ENCODE assay signal across 26 cellular contexts in the genomic region with DNA sequence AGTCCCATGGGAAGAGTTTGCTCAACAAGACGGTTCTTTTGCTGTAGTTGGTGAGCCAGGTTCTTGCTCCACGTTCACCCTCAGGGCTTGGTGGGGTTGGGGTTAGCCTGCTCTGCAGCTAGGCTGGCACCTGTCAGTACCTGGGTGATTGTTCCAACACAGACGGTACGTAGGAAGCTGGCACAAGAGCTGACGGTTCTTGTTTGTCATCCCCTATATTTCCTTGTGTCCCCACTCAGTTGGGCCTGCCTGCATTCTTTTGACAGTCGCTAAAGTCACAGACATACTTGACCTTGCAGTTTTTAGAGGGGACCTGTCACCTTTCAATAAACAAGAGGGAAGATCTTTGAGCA. TPM values are rescaled to one million over a fixed set of nuclear protein-coding genes. Genes with fewer than 3 reads are reported as not detected.
DNase-seq lines count a peak whose midpoint lies in the region; ATAC-seq and TF ChIP-seq lines count a peak whose summit lies in the region.
"Had no signal": no experiment of that assay in that cellular context is flagged by ENCODE, and none has a peak within 500 bp of the region (broad histone marks: within the 10 kb centered on the region; RNA-seq: fewer than 3 reads in every experiment).

No MANE protein-coding gene starts in this region.

- peak overlapping the region; percentile 62 for H3K27ac ChIP-seq in OCI-LY1 (ENCODE audit: low read depth, low read length, poor library complexity, severe bottlenecking)
- no peak overlapping the region for H3K27ac ChIP-seq in esophagus muscularis mucosa (replicated peaks in 1 of 4)
- H3K27ac ChIP-seq: 22Rv1, BLaER1, SJSA1 had no signal

- H2AFZ ChIP-seq in OCI-LY1 (ENCODE audit: low read length), result no peak overlapping the region

- no peak for TF ChIP-seq POLR2A in esophagus muscularis mucosa (IDR thresholded peaks at IDR 0.05; ENCODE audit: low read depth)

- H3K79me2 ChIP-seq in OCI-LY1 (ENCODE audit: insufficient read depth, low read length), result no peaks in the 10 kb centered on the region

- ATAC-seq in stimulated activated memory B cell treated with anti-CD40 and anti-IgM and Interleukin-4, amounts not matched to agents 10 μg/mL and 1 μg/mL and 100 μg/mL, for 72 hours, result no peak
- ATAC-seq in activated T-cell treated with anti-CD3 and anti-CD28 coated beads, Interleukin-2, amount 50 U/mL, for 72 hours (replicated peaks in 1 of 2), result no peak

- POLR2A ChIA-PET in MCF 10A (lab: Yijun Ruan, JAX), result interaction anchor here (3.8 to 7.3 kb wide), 4 partner anchors 41 to 96 kb away, joined by 25 to 45 read pairs (median 34); a partner anchor contains a TSS

- no peak for TF ChIP-seq CTCF in MCF 10A (IDR thresholded peaks at IDR 0.05; ENCODE audit: unreplicated experiment)
- no peak for TF ChIP-seq CTCF in OCI-LY1 (IDR thresholded peaks at IDR 0.05; ENCODE audit: low read length)
- TF ChIP-seq CTCF in esophagus muscularis mucosa (IDR thresholded peaks at IDR 0.05), result no peak

- BruUV-seq in MCF 10A (replicated peaks; lab: Mats Ljungman, UMichigan), result no TSS peak

- H3K27me3 Mint-ChIP-seq in MCF 10A (ENCODE audit: insufficient read depth, unreplicated experiment), result peaks cover 7% of the 10 kb centered on the region
- H3K27me3 Mint-ChIP-seq in stimulated activated memory B cell treated with anti-CD40 and anti-IgM and Interleukin-4, amounts not matched to agents 10 μg/mL and 1 μg/mL and 100 μg/mL, for 72 hours, result no peaks in the 10 kb centered on the region
- H3K27me3 Mint-ChIP-seq in activated T-cell treated with anti-CD3 and anti-CD28 coated beads, Interleukin-2, amount 50 U/mL, for 72 hours (ENCODE audit: low read depth), result peaks cover 25% of the 10 kb centered on the region

- H3K9me3 Mint-ChIP-seq in MCF 10A (ENCODE audit: unreplicated experiment), result no peaks in the 10 kb centered on the region
- peaks cover 3% of the 10 kb centered on the region for H3K9me3 Mint-ChIP-seq in stimulated activated memory B cell treated with anti-CD40 and anti-IgM and Interleukin-4, amounts not matched to agents 10 μg/mL and 1 μg/mL and 100 μg/mL, for 72 hours
- no peaks in the 10 kb centered on the region for H3K9me3 Mint-ChIP-seq in activated T-cell treated with anti-CD3 and anti-CD28 coated beads, Interleukin-2, amount 50 U/mL, for 72 hours
- H3K9me3 Mint-ChIP-seq: CD4-positive, CD25-positive, alpha-beta regulatory T cell had no signal

- no peaks in the 10 kb centered on the region for H3K9me2 ChIP-seq in OCI-LY1 (ENCODE audit: low read depth, low read length)

- no peak overlapping the region for H3K4me3 Mint-ChIP-seq in MCF 10A (ENCODE audit: unreplicated experiment)
- no peak overlapping the region for H3K4me3 Mint-ChIP-seq in stimulated activated memory B cell treated with anti-CD40 and anti-IgM and Interleukin-4, amounts not matched to agents 10 μg/mL and 1 μg/mL and 100 μg/mL, for 72 hours
- H3K4me3 Mint-ChIP-seq in activated T-cell treated with anti-CD3 and anti-CD28 coated beads, Interleukin-2, amount 50 U/mL, for 72 hours, result no peak overlapping the region
- H3K4me3 Mint-ChIP-seq: CD4-positive, CD25-positive, alpha-beta regulatory T cell had no signal

- no peaks in the 10 kb centered on the region for H3F3A ChIP-seq in OCI-LY1 (ENCODE audit: insufficient read depth, low read length)

- no peaks in the 10 kb centered on the region for H3K27me3 ChIP-seq in OCI-LY1 (ENCODE audit: insufficient read depth, low read length)
- H3K27me3 ChIP-seq in esophagus muscularis mucosa, result no peaks in the 10 kb centered on the region
- H3K27me3 ChIP-seq: BLaER1 had no signal

- in situ Hi-C loops in T47D (cut with HindIII; ENCODE audit: low pct_unique_long_range_greater_than_20kb, low sequenced_read_pairs), result no loop called here

- H3K4me1 ChIP-seq in OCI-LY1 (ENCODE audit: insufficient read depth, low read length, severe bottlenecking) (peaks cover 52% of the 10 kb centered on the region), esophagus muscularis mucosa (peaks cover 8 to 15% (median 15%) of the 10 kb centered on the region in 4 donors)
- H3K4me1 ChIP-seq: SJSA1 had no signal

- TF ChIP-seq EP300 in esophagus muscularis mucosa (IDR thresholded peaks at IDR 0.05), result no peak

- H3K36me3 ChIP-seq in OCI-LY1 (ENCODE audit: insufficient read depth, low read length), result no peaks in the 10 kb centered on the region
- H3K36me3 ChIP-seq in esophagus muscularis mucosa, result no peaks in the 10 kb centered on the region
- H3K36me3 ChIP-seq: BLaER1, SJSA1 had no signal

- H3K4me3 ChIP-seq in OCI-LY1 (ENCODE audit: low read depth, low read length, poor library complexity, severe bottlenecking), result no peak overlapping the region
- H3K4me3 ChIP-seq in esophagus muscularis mucosa, result no peak overlapping the region
- H3K4me3 ChIP-seq: BLaER1, SJSA1 had no signal

- peak; percentile 13 to 76 for DNase-seq in T47D (ENCODE audit: low read depth in 1 of 2, low spot score in 1 of 2)
- no peak for DNase-seq in MCF 10A (ENCODE audit: unreplicated experiment)
- peak; percentile 90 for DNase-seq in esophagus muscularis mucosa (ENCODE audit: extremely low spot score)
- DNase-seq in GF-D8 (lab: John Stamatoyannopoulos, UW), result no peak
- DNase-seq in DMS79 (lab: John Stamatoyannopoulos, UW), result no peak
- no peak for DNase-seq in activated T-cell treated with anti-CD3 and anti-CD28 coated beads, Interleukin-2, amount 50 U/mL, for 72 hours
- DNase-seq: ACHN; CD4-positive, CD25-positive, alpha-beta regulatory T cell; DMS153; H7; Kasumi-1; MV-4-11; NCI-H1105; NCI-H146; NCI-H1930; NCI-H2107; NCI-H524 treated with DMSO at 0.1 percent for 48 hours; NCI-H82; NK-92 treated with Interleukin-12 subunit alpha and Interleukin-12 subunit beta, amount 100 ng/mL, for 24 hours; Right ventricle myocardium superior; RPMI8226 had no signal

- CTCF ChIA-PET in MCF 10A (lab: Yijun Ruan, JAX), result interaction anchor here (0.8 to 7.4 kb wide), 8 partner anchors 16 to 101 kb away, joined by 3 to 187 read pairs (median 16); no protein-coding TSS in a partner anchor

- 82% methylated on average over 6 of the region's 6 CpGs for WGBS in esophagus muscularis mucosa

- no peaks in the 10 kb centered on the region for H3K4me1 Mint-ChIP-seq in MCF 10A (ENCODE audit: insufficient read depth, unreplicated experiment)
- peaks cover 36% of the 10 kb centered on the region for H3K4me1 Mint-ChIP-seq in stimulated activated memory B cell treated with anti-CD40 and anti-IgM and Interleukin-4, amounts not matched to agents 10 μg/mL and 1 μg/mL and 100 μg/mL, for 72 hours
- H3K4me1 Mint-ChIP-seq in activated T-cell treated with anti-CD3 and anti-CD28 coated beads, Interleukin-2, amount 50 U/mL, for 72 hours (ENCODE audit: low read depth), result no peaks in the 10 kb centered on the region

- peak overlapping the region; percentile 30; the same call in 1 of the 2 replicates for H3K4me2 ChIP-seq in OCI-LY1 (ENCODE audit: low read length)
- H3K4me2 ChIP-seq: BLaER1 had no signal

- no peak overlapping the region for H3K27ac Mint-ChIP-seq in MCF 10A (ENCODE audit: low read depth, unreplicated experiment)
- H3K27ac Mint-ChIP-seq in stimulated activated memory B cell treated with anti-CD40 and anti-IgM and Interleukin-4, amounts not matched to agents 10 μg/mL and 1 μg/mL and 100 μg/mL, for 72 hours, result peak overlapping the region; percentile 46
- no peak overlapping the region for H3K27ac Mint-ChIP-seq in activated T-cell treated with anti-CD3 and anti-CD28 coated beads, Interleukin-2, amount 50 U/mL, for 72 hours
- H3K27ac Mint-ChIP-seq: CD4-positive, CD25-positive, alpha-beta regulatory T cell had no signal

- intact Hi-C loops in MCF 10A (cut with micrococcal nuclease) (loop anchor here (5.0 kb wide), 2 partner anchors 275 to 500 kb away; a partner anchor contains a TSS), esophagus muscularis mucosa (cut with DNase I) (loop anchor here (10.0 kb wide), 2 partner anchors 47 to 387 kb away; no protein-coding TSS in a partner anchor)

- no peaks in the 10 kb centered on the region for H3K36me3 Mint-ChIP-seq in MCF 10A (ENCODE audit: insufficient read depth, unreplicated experiment)
- H3K36me3 Mint-ChIP-seq in stimulated activated memory B cell treated with anti-CD40 and anti-IgM and Interleukin-4, amounts not matched to agents 10 μg/mL and 1 μg/mL and 100 μg/mL, for 72 hours, result no peaks in the 10 kb centered on the region
- no peaks in the 10 kb centered on the region for H3K36me3 Mint-ChIP-seq in activated T-cell treated with anti-CD3 and anti-CD28 coated beads, Interleukin-2, amount 50 U/mL, for 72 hours (ENCODE audit: insufficient read depth in 2 of 2)
- H3K36me3 Mint-ChIP-seq: CD4-positive, CD25-positive, alpha-beta regulatory T cell had no signal

- no peaks in the 10 kb centered on the region for H4K20me1 ChIP-seq in OCI-LY1 (ENCODE audit: insufficient read depth, low read length)
- H4K20me1 ChIP-seq: BLaER1 had no signal

- peak overlapping the region; percentile 27; the same call in 1 of the 2 replicates for H3K9ac ChIP-seq in OCI-LY1 (ENCODE audit: low read length)
- H3K9ac ChIP-seq: BLaER1 had no signal

- H3K9me3 ChIP-seq in OCI-LY1 (ENCODE audit: low read length) (no peaks in the 10 kb centered on the region), esophagus muscularis mucosa (no peaks in the 10 kb centered on the region)
- H3K9me3 ChIP-seq: BLaER1, SJSA1 had no signal

RNA-seq across cellular contexts. Expression of a gene that starts 40.2 kb away (rescaled TPM):
- total RNA-seq in MCF 10A (2022), result 77.6 and 92.1 TPM in 2 replicates
- 100 to 1,000 TPM in 1 of 4 donors, 10 to 100 TPM in 3; 83.6 to 135 (median 90.8) TPM for total RNA-seq in esophagus muscularis mucosa
- 10 to 100 TPM; 29.6 to 32.0 TPM for total RNA-seq in activated T-cell treated with anti-CD3 and anti-CD28 coated beads, Interleukin-2, amount 50 U/mL, for 72 hours

Comparison
In these comparisons a context has a peak if more than half of its experiments do, and no peak if none do; other contexts are left out.
1. DNase-seq: peak in T47D (2 of 2) and esophagus muscularis mucosa (single experiment); none in MCF 10A (single experiment), GF-D8 (single experiment), DMS79 (single experiment) and activated T-cell treated with anti-CD3 and anti-CD28 coated beads, Interleukin-2, amount 50 U/mL, for 72 hours (0 of 2).